ENCODE assay signal across 11 cellular contexts in the genomic region with DNA sequence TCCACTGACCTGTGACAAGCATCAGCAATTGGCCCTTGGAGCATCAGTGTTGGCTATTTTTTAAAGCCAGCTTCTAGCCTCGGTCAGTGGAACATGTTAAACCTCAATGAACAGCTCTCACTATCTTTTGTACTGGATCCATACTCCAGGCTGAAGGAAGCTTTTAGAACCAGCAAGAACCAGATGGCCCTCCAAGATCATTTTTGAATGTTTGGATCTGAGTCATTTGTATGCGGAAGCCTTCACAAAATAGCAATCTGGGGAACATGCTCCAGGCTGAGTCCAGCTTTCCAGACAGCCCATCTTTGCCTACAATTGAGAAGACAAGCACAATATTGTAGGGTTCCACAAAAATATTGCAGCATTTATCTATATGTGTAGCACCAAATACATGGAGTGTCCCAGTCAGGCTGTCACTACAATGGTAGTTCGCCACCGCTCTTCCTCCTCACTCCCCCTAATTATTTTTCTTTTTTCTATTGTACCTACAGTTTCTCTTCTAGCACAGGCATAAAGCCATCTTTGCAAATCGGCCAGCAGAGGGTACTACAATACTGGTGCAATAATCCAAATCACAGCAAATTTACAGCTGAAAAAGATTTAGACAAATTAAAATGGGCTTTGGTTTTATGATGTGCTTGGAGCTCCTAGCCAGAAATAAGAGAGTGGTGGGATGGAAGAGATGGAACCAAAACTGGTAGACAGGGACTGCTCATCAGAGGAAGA.
DNase-seq lines count a peak whose midpoint lies in the region; ATAC-seq and TF ChIP-seq lines count a peak whose summit lies in the region.
"Had no signal": no experiment of that assay in that cellular context is flagged by ENCODE, and none has a peak within 500 bp of the region (broad histone marks: within the 10 kb centered on the region; RNA-seq: fewer than 3 reads in every experiment).

No MANE protein-coding gene starts in this region.

- 71 to 73% methylated on average over 5 of the region's 5 CpGs for WGBS in heart right ventricle, 2 donors

- ATAC-seq in heart right ventricle = peak in 6 of 8 donors; percentile 33 to 74 (median 49)

- DNase-seq in HT1080 (ENCODE audit: low read depth) = peak; percentile 12
- DNase-seq in ascending aorta (ENCODE audit: low spot score in 2 of 2) = no peak
- no peak for DNase-seq in heart right ventricle
- DNase-seq in substantia nigra (lab: John Stamatoyannopoulos, UW) = peak in 5 of 49 donors; percentile 4 to 34 (median 9)
- no peak for DNase-seq in glomerular visceral epithelial cell (ENCODE audit: extremely low spot score)
- no peak for DNase-seq in stimulated activated CD4-positive, alpha-beta T cell treated with anti-CD3 and anti-CD28 coated beads, Interleukin-4, amount 100 ng/mL, for 24 hours
- DNase-seq in SKM-1 (lab: John Stamatoyannopoulos, UW; ENCODE audit: unreplicated experiment) = no peak
- DNase-seq: DMS79 treated with DMSO at 0.1 percent for 48 hours, immature natural killer cell, MG63, NCI-H526 had no signal

- H3K27ac ChIP-seq in ascending aorta (peak overlapping the region; percentile 20 to 30), heart right ventricle (peak overlapping the region in 1 of 10 donors; percentile 30), substantia nigra (ENCODE audit: low read depth, low read length, poor library complexity, severe bottlenecking) (peak overlapping the region; percentile 44)

- intact Hi-C loops in ascending aorta (cut with DNase I) (loop anchor here (1.0 to 5.0 kb wide), 2 partner anchors 76 to 212 kb away; no protein-coding TSS in a partner anchor), heart right ventricle (cut with DNase I) (loop anchor here (1.0 to 10.0 kb wide), 5 partner anchors 78 to 214 kb away; no protein-coding TSS in a partner anchor)

- H3K4me3 ChIP-seq in ascending aorta (no peak overlapping the region), heart right ventricle (no peak overlapping the region)
- H3K4me3 ChIP-seq: MG63 had no signal

- peak; percentile 11 to 39 (median 20) for TF ChIP-seq CTCF in ascending aorta (IDR thresholded peaks at IDR 0.05)
- peak; percentile 18 to 57 (median 45) for TF ChIP-seq CTCF in heart right ventricle (IDR thresholded peaks at IDR 0.05)

- H3K36me3 ChIP-seq in ascending aorta = peaks cover 0 to 7% of the 10 kb centered on the region in 2 donors
- no peaks in the 10 kb centered on the region for H3K36me3 ChIP-seq in heart right ventricle
- H3K36me3 ChIP-seq: MG63 had no signal

- H3K27me3 ChIP-seq in ascending aorta (no peaks in the 10 kb centered on the region), heart right ventricle (no peaks in the 10 kb centered on the region)
- H3K27me3 ChIP-seq: MG63 had no signal

- H3K9me3 ChIP-seq in ascending aorta (no peaks in the 10 kb centered on the region), heart right ventricle (peaks cover 0 to 25% (median 3%) of the 10 kb centered on the region in 11 donors)

- H3K4me1 ChIP-seq in ascending aorta (no peaks in the 10 kb centered on the region), heart right ventricle (peaks cover 0 to 4% (median 0%) of the 10 kb centered on the region in 9 donors)
